ENCODE assay signal across 9 cellular contexts in the genomic region with DNA sequence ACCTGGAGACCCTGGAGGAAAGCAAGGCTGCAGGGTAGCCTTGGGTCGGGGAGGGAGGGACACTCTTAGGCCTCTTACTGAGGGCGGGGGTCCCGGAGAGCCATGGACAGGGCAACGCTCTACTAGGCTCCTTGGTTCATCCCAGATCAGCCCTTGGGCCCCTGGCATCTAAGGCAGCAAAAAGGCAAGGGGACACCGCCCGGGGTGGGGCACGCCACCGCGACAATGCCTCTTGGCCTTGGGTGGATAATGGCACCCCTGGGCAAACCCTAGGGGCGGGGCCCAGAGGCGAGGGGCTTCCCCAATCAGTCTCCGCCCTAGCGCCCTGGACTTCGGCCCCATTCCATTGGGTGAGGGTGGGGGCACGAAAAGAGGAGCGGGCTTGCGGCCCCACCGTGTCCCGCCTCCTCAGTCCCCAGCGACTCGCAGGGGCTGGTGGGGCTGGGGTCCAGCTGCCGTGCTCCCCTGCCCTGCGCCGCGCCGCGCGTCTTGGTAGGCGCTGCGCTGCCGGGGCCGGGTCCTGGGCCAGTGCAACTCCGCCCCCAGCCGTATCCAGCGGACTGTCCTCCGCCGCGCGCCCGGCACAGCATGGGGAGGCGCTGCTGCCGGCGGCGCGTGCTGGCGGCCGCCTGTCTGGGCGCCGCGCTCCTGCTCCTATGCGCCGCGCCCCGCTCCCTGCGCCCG. TPM values are rescaled to one million over a fixed set of nuclear protein-coding genes. Genes with fewer than 3 reads are reported as not detected.
DNase-seq lines count a peak whose midpoint lies in the region; ATAC-seq and TF ChIP-seq lines count a peak whose summit lies in the region.
"Had no signal": no experiment of that assay in that cellular context is flagged by ENCODE, and none has a peak within 500 bp of the region (broad histone marks: within the 10 kb centered on the region; RNA-seq: fewer than 3 reads in every experiment).

A gene with protein sequence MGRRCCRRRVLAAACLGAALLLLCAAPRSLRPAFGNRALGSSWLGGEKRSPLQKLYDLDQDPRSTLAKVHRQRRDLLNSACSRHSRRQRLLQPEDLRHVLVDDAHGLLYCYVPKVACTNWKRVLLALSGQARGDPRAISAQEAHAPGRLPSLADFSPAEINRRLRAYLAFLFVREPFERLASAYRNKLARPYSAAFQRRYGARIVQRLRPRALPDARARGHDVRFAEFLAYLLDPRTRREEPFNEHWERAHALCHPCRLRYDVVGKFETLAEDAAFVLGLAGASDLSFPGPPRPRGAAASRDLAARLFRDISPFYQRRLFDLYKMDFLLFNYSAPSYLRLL (plus strand): TSS at position 411 of the 684 bp plus-strand sequence. CDS start 178 bp downstream, at position 589.

- H3K9ac ChIP-seq in stomach smooth muscle (ENCODE audit: low read length in 2 of 2): no peak within 1 kb of the TSS

- intact Hi-C loops in breast epithelium (cut with DNase I; ENCODE audit: low total_unique reads): loop anchor here (2.0 kb wide), 1 partner anchor 67 kb away; no protein-coding TSS in a partner anchor

- peaks cover 0 to 4% of the 10 kb centered on the region in 2 donors for H3K4me1 ChIP-seq in breast epithelium
- peaks cover 9% of the 10 kb centered on the region for H3K4me1 ChIP-seq in stomach smooth muscle (ENCODE audit: control insufficient read depth, insufficient read depth, low read length)

- H3K4me3 ChIP-seq in breast epithelium (peak within 1 kb of the TSS; percentile 35 to 60 (median 42)), stomach smooth muscle (ENCODE audit: low read length in 2 of 2) (peak within 1 kb of the TSS; percentile 43 to 58)

- TF ChIP-seq POLR2A in breast epithelium (IDR thresholded peaks at IDR 0.05): no peak

- DNase-seq in DMS79 treated with DMSO at 0.1 percent for 48 hours (lab: John Stamatoyannopoulos, UW): peak; percentile 44
- peak; percentile 85 for DNase-seq in NCI-H146 (lab: John Stamatoyannopoulos, UW)
- DNase-seq in breast epithelium (ENCODE audit: low spot score in 2 of 2): no peak
- DNase-seq in left kidney (ENCODE audit: low read depth, low spot score): peak; percentile 88
- no peak for DNase-seq in stimulated activated CD4-positive, alpha-beta T cell treated with anti-CD3 and anti-CD28 coated beads, Interleukin-4, amount 100 ng/mL, for 4 hours

- H3K27ac ChIP-seq in breast epithelium (no peak within 1 kb of the TSS), stomach smooth muscle (ENCODE audit: low read length) (no peak within 1 kb of the TSS)

- H3K27me3 ChIP-seq in breast epithelium: peaks cover 3 to 22% of the 10 kb centered on the region in 2 donors
- peaks cover 21 to 22% of the 10 kb centered on the region in 2 donors for H3K27me3 ChIP-seq in stomach smooth muscle (ENCODE audit: control insufficient read depth in 1 of 2, insufficient read depth in 2 of 2, low read length in 2 of 2)

- ATAC-seq in GM21423 (IDR thresholded peaks at IDR 0.05; ENCODE audit: unreplicated experiment) (no peak), HG02970 (IDR thresholded peaks at IDR 0.05; ENCODE audit: low FRiP score, unreplicated experiment) (no peak)

- H3K36me3 ChIP-seq in breast epithelium (no peaks in the 10 kb centered on the region), stomach smooth muscle (ENCODE audit: control insufficient read depth in 2 of 2, insufficient read depth in 2 of 2, low read length in 2 of 2) (no peaks in the 10 kb centered on the region)

- H3K9me3 ChIP-seq in breast epithelium (no peaks in the 10 kb centered on the region), stomach smooth muscle (ENCODE audit: control insufficient read depth in 2 of 2, low read length in 2 of 2) (no peaks in the 10 kb centered on the region)

- TF ChIP-seq CTCF in breast epithelium (IDR thresholded peaks at IDR 0.05): no peak

RNA-seq across cellular contexts. Expression of the gene that starts here (rescaled TPM):
- under 1 TPM in 2 of 3 donors, not detected in 1; 0.29 to 0.80 TPM for total RNA-seq in breast epithelium
- total RNA-seq: pulmonary artery endothelial cell had no signal

Comparison
In these comparisons a context has a peak if more than half of its experiments do, and no peak if none do; other contexts are left out.
1. DNase-seq: peak in DMS79 treated with DMSO at 0.1 percent for 48 hours (single experiment), NCI-H146 (single experiment) and left kidney (single experiment); none in breast epithelium (0 of 2) and stimulated activated CD4-positive, alpha-beta T cell treated with anti-CD3 and anti-CD28 coated beads, Interleukin-4, amount 100 ng/mL, for 4 hours (0 of 2).